Comparison of ENCODE assay signal across 4 cellular contexts in the genomic region with DNA sequence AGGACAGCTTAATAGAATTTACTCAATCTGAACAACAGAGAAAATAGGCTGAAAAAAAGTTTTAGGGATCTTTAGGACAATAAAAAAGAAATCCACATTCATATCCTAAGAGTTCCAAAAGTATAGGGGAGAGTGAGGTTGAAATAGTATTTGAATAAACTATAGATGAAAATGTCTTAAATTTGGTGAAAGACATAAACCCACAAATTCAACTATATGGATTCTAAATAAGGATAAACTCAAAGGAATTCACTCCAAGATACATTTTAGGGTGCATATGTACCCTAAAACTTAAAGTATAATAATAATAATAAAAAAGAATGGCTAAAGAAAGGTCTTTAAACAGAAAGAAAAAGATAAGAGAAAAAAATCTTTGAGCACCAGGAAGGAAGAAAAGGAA.
"Had no signal": no experiment of that assay in that cellular context is flagged by ENCODE, and none has a peak within 500 bp of the region (broad histone marks: within the 10 kb centered on the region; RNA-seq: fewer than 3 reads in every experiment).

No MANE protein-coding gene starts in this region.

- ATAC-seq: HepG2, K562 had no signal

- H3K4me3 ChIP-seq: K562 had no signal

- H3K27ac ChIP-seq: HL-60, KMS-11 had no signal
